In the genomic region with DNA sequence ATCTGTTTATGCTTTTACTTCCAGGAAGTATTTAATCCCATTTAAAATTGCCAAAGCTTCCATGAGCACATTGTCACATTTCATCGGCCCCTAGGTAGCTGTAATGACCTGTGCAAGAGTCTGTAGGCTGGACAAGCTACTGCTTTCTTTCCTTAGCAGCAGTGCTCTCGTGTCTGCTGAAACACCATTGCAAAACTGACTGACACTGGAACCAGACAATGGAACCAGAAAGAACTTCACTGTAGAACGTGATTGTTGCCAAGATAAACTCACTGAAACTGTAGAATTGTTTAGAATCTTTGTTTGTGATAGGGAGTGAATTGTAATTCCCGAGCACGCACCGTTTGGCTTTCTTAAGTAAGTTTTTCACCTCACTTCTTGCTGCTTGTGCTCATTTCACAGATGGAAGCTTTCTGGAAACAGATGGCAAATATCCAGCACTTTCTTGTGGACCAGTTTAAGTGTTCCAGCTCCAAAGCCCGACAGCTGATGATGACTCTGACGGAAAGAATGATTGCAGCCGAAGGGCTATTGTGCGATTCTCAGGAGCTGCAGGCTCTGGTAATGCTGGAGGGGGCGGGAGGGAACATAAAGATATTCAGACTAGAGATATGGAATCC, we compare ENCODE assay signal across 11 cellular contexts. TPM values are rescaled to one million over a fixed set of nuclear protein-coding genes. Genes with fewer than 3 reads are reported as not detected.
A peak's percentile ranks its signal among the peaks of the same experiment; 100 is the strongest.
DNase-seq lines count a peak whose midpoint lies in the region; ATAC-seq and TF ChIP-seq lines count a peak whose summit lies in the region.
"Had no signal": no experiment of that assay in that cellular context is flagged by ENCODE, and none has a peak within 500 bp of the region (broad histone marks: within the 10 kb centered on the region; RNA-seq: fewer than 3 reads in every experiment).

No MANE protein-coding gene starts in this region.

- no peaks in the 10 kb centered on the region for H3F3A ChIP-seq in SK-N-SH (replicated peaks; ENCODE audit: insufficient read depth)

- H3K4me1 ChIP-seq in SK-N-SH (ENCODE audit: control insufficient read depth in 1 of 2, insufficient read depth in 2 of 2, low read depth in 1 of 2, low read length in 1 of 2), result no peaks in the 10 kb centered on the region; a peak in 1 of 4 replicates
- peaks cover 2% of the 10 kb centered on the region for H3K4me1 ChIP-seq in right cardiac atrium (ENCODE audit: control insufficient read depth, insufficient read depth, low read length)
- H3K4me1 ChIP-seq in uterus, result peaks cover 0 to 4% of the 10 kb centered on the region in 2 donors

- H3K27ac ChIP-seq in SK-N-SH (ENCODE audit: low read depth in 2 of 2, low read length in 1 of 2) (peak overlapping the region in 1 of 2 experiments; percentile 48; a peak in 2 of 4 replicates), right cardiac atrium (ENCODE audit: low read length) (no peak overlapping the region), uterus (peak overlapping the region; percentile 28 to 36)

- H3K9me3 ChIP-seq in SK-N-SH, result no peaks in the 10 kb centered on the region
- H3K9me3 ChIP-seq in right cardiac atrium (ENCODE audit: control insufficient read depth, low read length), result no peaks in the 10 kb centered on the region
- H3K9me3 ChIP-seq in uterus, result no peaks in the 10 kb centered on the region
- H3K9me3 ChIP-seq: A549 had no signal

- no peaks in the 10 kb centered on the region for H3K79me2 ChIP-seq in SK-N-SH (ENCODE audit: insufficient read depth)

- no peak for DNase-seq in SK-N-SH
- DNase-seq in cardiac fibroblast (ENCODE audit: low read depth in 2 of 2), result peak; percentile 98 to 99
- DNase-seq in right cardiac atrium, result peak in 1 of 3 donors; percentile 60
- peak; percentile 48 to 67 for DNase-seq in uterus
- no peak for DNase-seq in nucleus accumbens (lab: John Stamatoyannopoulos, UW)
- no peak for DNase-seq in iPS-NIHi11 (ENCODE audit: low spot score)
- DNase-seq: activated CD4-positive, alpha-beta T cell treated with anti-CD3 and anti-CD28 coated beads for 36 hours; naive thymus-derived CD8-positive, alpha-beta T cell had no signal

- 66% methylated on average over 11 of the region's 11 CpGs for WGBS in SK-N-SH (ENCODE audit: low lambda C conversion rate)
- WGBS in right cardiac atrium, result 48% methylated on average over 11 of the region's 11 CpGs

- TF ChIP-seq RAD21 in SK-N-SH (IDR thresholded peaks at IDR 0.05; ENCODE audit: low read length), result no peak

- H3K27me3 ChIP-seq in SK-N-SH (ENCODE audit: insufficient read depth) (no peaks in the 10 kb centered on the region), right cardiac atrium (ENCODE audit: control insufficient read depth, insufficient read depth) (no peaks in the 10 kb centered on the region), uterus (no peaks in the 10 kb centered on the region)

- intact Hi-C loops in right cardiac atrium (cut with DNase I) (no loop called here), uterus (cut with DNase I; ENCODE audit: low total_unique reads) (no loop called here)

- H3K4me3 ChIP-seq in SK-N-SH (ENCODE audit: low read depth in 2 of 2, low read length in 1 of 2) (no peak overlapping the region), cardiac fibroblast (replicated peaks in 1 of 2; ENCODE audit: low read depth in 2 of 2, low read length in 2 of 2) (no peak overlapping the region), right cardiac atrium (ENCODE audit: low read length) (no peak overlapping the region), uterus (no peak overlapping the region)
- H3K4me3 ChIP-seq: A549 had no signal

- CTCF ChIA-PET in SK-N-SH (lab: Yijun Ruan, JAX), result interaction anchor here (1.1 to 2.0 kb wide), 2 partner anchors 248 to 348 kb away, joined by 3 to 6 read pairs; no protein-coding TSS in a partner anchor

- no peak overlapping the region for H2AFZ ChIP-seq in SK-N-SH (ENCODE audit: low read depth)

- no peak for TF ChIP-seq CTCF in SK-N-SH (IDR thresholded peaks at IDR 0.05)
- no peak for TF ChIP-seq CTCF in cardiac fibroblast (IDR thresholded peaks at IDR 0.05; ENCODE audit: low read depth, low read length)
- TF ChIP-seq CTCF in uterus (IDR thresholded peaks at IDR 0.05), result no peak

- TF ChIP-seq POLR2A in uterus (IDR thresholded peaks at IDR 0.05), result no peak

- no peak for TF ChIP-seq EP300 in SK-N-SH (IDR thresholded peaks at IDR 0.05; ENCODE audit: borderline replicate concordance in 1 of 2, low read depth in 1 of 2, low read length in 1 of 2)

- H4K20me1 ChIP-seq in SK-N-SH (ENCODE audit: insufficient read depth), result no peaks in the 10 kb centered on the region

- peaks cover 18 to 42% of the 10 kb centered on the region in 2 experiments for H3K36me3 ChIP-seq in SK-N-SH (replicated peaks in 1 of 2; ENCODE audit: control insufficient read depth in 1 of 2, insufficient read depth in 2 of 2, low read length in 1 of 2)
- H3K36me3 ChIP-seq in uterus, result no peaks in the 10 kb centered on the region

- H3K4me2 ChIP-seq in SK-N-SH, result no peak overlapping the region
- H3K4me2 ChIP-seq: A549 had no signal

- POLR2A ChIA-PET in SK-N-SH (lab: Yijun Ruan, JAX), result no interaction called here

- no peaks in the 10 kb centered on the region for H3K9me2 ChIP-seq in SK-N-SH

- ATAC-seq in SK-N-SH treated with all-trans-retinoic acid at 6 μM for 48 hours, result no peak
- ATAC-seq in right cardiac atrium, result peak; percentile 63 to 89
- no peak for ATAC-seq in HG03442 (IDR thresholded peaks at IDR 0.05; ENCODE audit: unreplicated experiment)
- ATAC-seq: activated CD4-positive, alpha-beta T cell treated with anti-CD3 and anti-CD28 coated beads for 36 hours; naive thymus-derived CD8-positive, alpha-beta T cell had no signal

- H3K9ac ChIP-seq in SK-N-SH, result peak overlapping the region; percentile 12; the same call in 1 of the 2 replicates

TF ChIP-seq in SK-N-SH, 30 proteins besides CTCF, POLR2A, EP300 and RAD21 (continues in another document):
- TF ChIP-seq FOSL2 (IDR thresholded peaks at IDR 0.05; ENCODE audit: borderline replicate concordance, low read depth) (0 out of 2 replicates have a peak, but pooled peaks have one; percentile 7), GATA2 (CRISPR knock-in tag; IDR thresholded peaks at IDR 0.05) (no peak), NFIC (IDR thresholded peaks at IDR 0.05; ENCODE audit: borderline replicate concordance) (no peak), CHD2 (IDR thresholded peaks at IDR 0.05; ENCODE audit: low read length, partially characterized antibody) (no peak), TCF12 (IDR thresholded peaks at IDR 0.05) (peak; percentile 34; the same call in 1 of the 2 replicates)
- TF ChIP-seq, protein P1, sequence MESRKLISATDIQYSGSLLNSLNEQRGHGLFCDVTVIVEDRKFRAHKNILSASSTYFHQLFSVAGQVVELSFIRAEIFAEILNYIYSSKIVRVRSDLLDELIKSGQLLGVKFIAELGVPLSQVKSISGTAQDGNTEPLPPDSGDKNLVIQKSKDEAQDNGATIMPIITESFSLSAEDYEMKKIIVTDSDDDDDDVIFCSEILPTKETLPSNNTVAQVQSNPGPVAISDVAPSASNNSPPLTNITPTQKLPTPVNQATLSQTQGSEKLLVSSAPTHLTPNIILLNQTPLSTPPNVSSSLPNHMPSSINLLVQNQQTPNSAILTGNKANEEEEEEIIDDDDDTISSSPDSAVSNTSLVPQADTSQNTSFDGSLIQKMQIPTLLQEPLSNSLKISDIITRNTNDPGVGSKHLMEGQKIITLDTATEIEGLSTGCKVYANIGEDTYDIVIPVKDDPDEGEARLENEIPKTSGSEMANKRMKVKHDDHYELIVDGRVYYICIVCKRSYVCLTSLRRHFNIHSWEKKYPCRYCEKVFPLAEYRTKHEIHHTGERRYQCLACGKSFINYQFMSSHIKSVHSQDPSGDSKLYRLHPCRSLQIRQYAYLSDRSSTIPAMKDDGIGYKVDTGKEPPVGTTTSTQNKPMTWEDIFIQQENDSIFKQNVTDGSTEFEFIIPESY (IDR thresholded peaks at IDR 0.05; ENCODE audit: borderline replicate concordance, low read depth), result no peak

TF ChIP-seq in SK-N-SH treated with all-trans-retinoic acid at 6 μM for 48 hours, 23 proteins besides CTCF, POLR2A, EP300 and RAD21 (continues in another document):
- TF ChIP-seq, protein P2, sequence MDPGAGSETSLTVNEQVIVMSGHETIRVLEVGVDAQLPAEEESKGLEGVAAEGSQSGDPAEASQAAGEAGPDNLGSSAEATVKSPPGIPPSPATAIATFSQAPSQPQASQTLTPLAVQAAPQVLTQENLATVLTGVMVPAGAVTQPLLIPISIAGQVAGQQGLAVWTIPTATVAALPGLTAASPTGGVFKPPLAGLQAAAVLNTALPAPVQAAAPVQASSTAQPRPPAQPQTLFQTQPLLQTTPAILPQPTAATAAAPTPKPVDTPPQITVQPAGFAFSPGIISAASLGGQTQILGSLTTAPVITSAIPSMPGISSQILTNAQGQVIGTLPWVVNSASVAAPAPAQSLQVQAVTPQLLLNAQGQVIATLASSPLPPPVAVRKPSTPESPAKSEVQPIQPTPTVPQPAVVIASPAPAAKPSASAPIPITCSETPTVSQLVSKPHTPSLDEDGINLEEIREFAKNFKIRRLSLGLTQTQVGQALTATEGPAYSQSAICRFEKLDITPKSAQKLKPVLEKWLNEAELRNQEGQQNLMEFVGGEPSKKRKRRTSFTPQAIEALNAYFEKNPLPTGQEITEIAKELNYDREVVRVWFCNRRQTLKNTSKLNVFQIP (CRISPR knock-in tag; IDR thresholded peaks at IDR 0.05; ENCODE audit: borderline replicate concordance, low read depth), result no peak

RNA-seq across cellular contexts. Expression of a gene that starts 36.9 kb away (rescaled TPM):
- polyA plus RNA-seq in SK-N-SH (2012; rRNA removed) (3.8 and 4.2 TPM in 2 replicates), right cardiac atrium (5.8 TPM)
- 2.8 and 3.7 TPM in 2 replicates for polyA plus RNA-seq in SK-N-SH (2012; cell fraction: cytosol; rRNA removed)
- polyA plus RNA-seq in SK-N-SH (2012; cell fraction: nucleus; rRNA removed), result 10.2 and 18.2 TPM in 2 replicates
- total RNA-seq in right cardiac atrium (10 to 100 TPM; 11.3 to 14.0 (median 12.8) TPM), uterus (10 to 100 TPM in 3 of 4 donors, 1 to 10 TPM in 1; 4.9 to 48.3 (median 38.0) TPM)
- polyA plus RNA-seq: naive thymus-derived CD8-positive, alpha-beta T cell had no signal

RNA-seq across cellular contexts. Expression of a gene that starts 39.5 kb away (rescaled TPM):
- not detected in 2 replicates for polyA plus RNA-seq in SK-N-SH (2012; rRNA removed)
- 0.03 TPM in 1 of 2 replicates, not detected in the other for polyA plus RNA-seq in SK-N-SH (2012; cell fraction: cytosol; rRNA removed)
- polyA plus RNA-seq in SK-N-SH (2012; cell fraction: nucleus; rRNA removed), result 0.01 TPM in 2 replicates
- 1 to 10 TPM; 2.7 to 3.5 (median 3.2) TPM for total RNA-seq in right cardiac atrium
- polyA plus RNA-seq in right cardiac atrium, result 2.0 TPM
- 10 to 100 TPM in 3 of 4 donors, 1 to 10 TPM in 1; 5.6 to 21.8 (median 14.8) TPM for total RNA-seq in uterus

Comparison
In these comparisons a context has a peak if more than half of its experiments do, and no peak if none do; other contexts are left out.
1. DNase-seq: peak in cardiac fibroblast (2 of 2) and uterus (2 of 2); none in SK-N-SH (single experiment), nucleus accumbens (0 of 56) and iPS-NIHi11 (single experiment).
2. ATAC-seq: peak in right cardiac atrium (2 of 2); none in SK-N-SH treated with all-trans-retinoic acid at 6 μM for 48 hours (single experiment) and HG03442 (single experiment).